Comparison of ENCODE assay signal across 1 cellular context in genomic region chr1:193069748-193070394, GRCh38.
TF ChIP-seq lines count a peak whose summit lies in the region.

No MANE protein-coding gene starts in this region.

TF ChIP-seq in WTC11, 78 proteins besides CTCF, POLR2A, EP300 and RAD21 (continued from another document):
- TF ChIP-seq ATF2 (CRISPR knock-in tag; IDR thresholded peaks at IDR 0.05; ENCODE audit: borderline replicate concordance, low read depth) = no peak
- no peak for TF ChIP-seq JAZF1 (CRISPR knock-in tag; IDR thresholded peaks at IDR 0.05)
- no peak for TF ChIP-seq TEAD4 (CRISPR knock-in tag; IDR thresholded peaks at IDR 0.05)
- TF ChIP-seq AFF4 (CRISPR knock-in tag; IDR thresholded peaks at IDR 0.05; ENCODE audit: borderline replicate concordance) = no peak
- no peak for TF ChIP-seq ZNF138 (CRISPR knock-in tag; conservative IDR thresholded peaks at IDR 0.05)
